Comparison of ENCODE assay signal across 25 cellular contexts in the genomic region with DNA sequence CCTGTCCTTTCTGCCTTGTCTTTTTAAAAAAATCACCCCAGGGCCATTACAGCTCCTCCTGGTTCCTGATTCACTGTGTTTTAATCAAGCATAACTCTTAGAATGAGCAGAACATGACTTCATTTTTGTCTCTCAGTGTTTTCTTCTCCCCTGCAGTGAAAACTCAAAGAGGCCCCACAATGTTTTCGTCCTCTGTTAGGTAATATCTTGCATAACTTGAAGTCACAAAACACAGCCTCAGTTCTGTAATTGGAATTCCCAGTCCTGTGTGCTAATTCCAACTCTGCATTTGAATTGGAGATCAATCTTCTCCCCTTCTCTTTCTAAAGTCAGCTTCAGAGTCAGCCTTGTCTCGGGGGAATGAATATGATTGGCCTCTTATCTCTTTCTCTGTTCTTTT.
DNase-seq lines count a peak whose midpoint lies in the region; ATAC-seq, FAIRE-seq and TF ChIP-seq lines count a peak whose summit lies in the region.
"Had no signal": no experiment of that assay in that cellular context is flagged by ENCODE, and none has a peak within 500 bp of the region (broad histone marks: within the 10 kb centered on the region; RNA-seq: fewer than 3 reads in every experiment).

No MANE protein-coding gene starts in this region.

- FAIRE-seq in GM12892 (lab: Jason Lieb, UNC): no peak
- FAIRE-seq: GM18507 had no signal

- ATAC-seq in GM21447 (IDR thresholded peaks at IDR 0.05; ENCODE audit: unreplicated experiment) (no peak), HG03565 (IDR thresholded peaks at IDR 0.05; ENCODE audit: unreplicated experiment) (no peak)
- ATAC-seq: T-cell had no signal

- H4K20me1 ChIP-seq in hepatocyte (ENCODE audit: insufficient read depth, poor library complexity, severe bottlenecking): no peaks in the 10 kb centered on the region

- H3K9ac ChIP-seq in HUES48 (ENCODE audit: low read depth, low read length): no peak overlapping the region

- no peaks in the 10 kb centered on the region for H3K9me2 ChIP-seq in hepatocyte (replicated peaks; ENCODE audit: insufficient read depth)

- peak overlapping the region; percentile 38 for H3K27ac ChIP-seq in HUES48 (ENCODE audit: low read depth, low read length)
- peak overlapping the region; percentile 44 for H3K27ac ChIP-seq in hepatocyte
- H3K27ac ChIP-seq: SJSA1 had no signal

- no peaks in the 10 kb centered on the region for H3K9me3 ChIP-seq in HUES48 (ENCODE audit: control insufficient read depth, insufficient read depth, low read length)
- H3K9me3 ChIP-seq in hepatocyte (ENCODE audit: low read depth): no peaks in the 10 kb centered on the region
- H3K9me3 ChIP-seq: SJSA1 had no signal

- TF ChIP-seq POLR2A in GM12892 (IDR thresholded peaks at IDR 0.05; ENCODE audit: low read depth, low read length): no peak

- H3K27me3 ChIP-seq in HUES48 (ENCODE audit: control insufficient read depth, insufficient read depth, low read length) (no peaks in the 10 kb centered on the region), hepatocyte (no peaks in the 10 kb centered on the region)
- H3K27me3 ChIP-seq: SJSA1 had no signal

- TF ChIP-seq CTCF in hepatocyte (IDR thresholded peaks at IDR 0.05; ENCODE audit: poor library complexity): no peak

- 57% methylated on average over 2 of the region's 2 CpGs for WGBS in hepatocyte (ENCODE audit: low lambda C conversion rate, missing lambda C conversion rate)

- in situ Hi-C loops in G401 (cut with HindIII; ENCODE audit: low sequenced_read_pairs): no loop called here

- peak; percentile 19 for DNase-seq in fibroblast of peridontal ligament (ENCODE audit: extremely low read depth)
- DNase-seq in hepatocyte (ENCODE audit: low spot score): no peak
- no peak for DNase-seq in GM12892 (ENCODE audit: insufficient read length)
- DNase-seq in G401 (ENCODE audit: low spot score): no peak
- DNase-seq: Calu3; CD8-positive, alpha-beta memory T cell; DMS153; DND-41; IMR-90; KG1; MM.1S; NCI-H1417; NCI-H1694 treated with DMSO at 0.1 percent for 48 hours; NCI-H2081; NCI-H345; NCI-H510A treated with DMSO at 0.1 percent for 48 hours; NCI-H774; Right ventricle myocardium superior; RPMI8226; T-cell had no signal

- no peak overlapping the region for H3K4me2 ChIP-seq in hepatocyte

- H3K4me3 ChIP-seq in HUES48 (ENCODE audit: low read depth, low read length) (no peak overlapping the region), hepatocyte (no peak overlapping the region)
- H3K4me3 ChIP-seq: SJSA1 had no signal

- H3K79me2 ChIP-seq in hepatocyte: no peaks in the 10 kb centered on the region

- H3K36me3 ChIP-seq in HUES48 (ENCODE audit: control insufficient read depth, insufficient read depth, low read length) (no peaks in the 10 kb centered on the region), hepatocyte (replicated peaks; ENCODE audit: insufficient read depth, low read depth) (no peaks in the 10 kb centered on the region)
- H3K36me3 ChIP-seq: SJSA1 had no signal

- H3K4me1 ChIP-seq in HUES48 (ENCODE audit: control insufficient read depth, insufficient read depth, low read length): peaks cover 11% of the 10 kb centered on the region
- H3K4me1 ChIP-seq in hepatocyte (ENCODE audit: insufficient read depth): peaks cover 26% of the 10 kb centered on the region
- H3K4me1 ChIP-seq: SJSA1 had no signal

- no peak overlapping the region for H2AFZ ChIP-seq in hepatocyte
